In the genomic region with DNA sequence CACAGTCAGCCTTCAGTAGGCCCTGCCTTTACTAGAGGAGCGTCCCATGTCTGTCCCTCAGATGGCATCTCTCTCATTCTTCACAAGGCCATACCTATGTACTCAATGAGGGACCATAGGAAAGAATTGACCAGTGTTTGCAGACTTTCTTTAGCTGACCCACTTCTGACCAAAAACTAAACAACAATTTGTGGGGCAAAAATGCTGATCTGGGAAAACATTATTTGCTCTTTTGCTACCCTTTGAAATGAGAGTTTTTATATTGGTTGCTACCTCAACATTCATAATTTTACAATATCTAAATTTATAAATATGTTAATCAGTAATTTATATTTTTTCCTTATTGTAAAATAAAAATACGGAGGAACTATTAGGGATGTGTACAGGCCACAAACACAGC, we compare ENCODE assay signal across 3 cellular contexts.
TF ChIP-seq lines count a peak whose summit lies in the region.

No MANE protein-coding gene starts in this region.

TF ChIP-seq in HepG2, 621 proteins besides CTCF, POLR2A, EP300 and RAD21:
- peak; percentile 64 to 74 for TF ChIP-seq MAFK (conservative IDR thresholded peaks at IDR 0.05 in 1 of 2, IDR thresholded peaks at IDR 0.05 in 1 of 2; ENCODE audit: low read length in 2 of 2)
- peak; percentile 61; the same call in 1 of the 2 replicates for TF ChIP-seq MAFF (IDR thresholded peaks at IDR 0.05; ENCODE audit: low read depth, low read length)
- no peak for TF ChIP-seq FOXJ3 (CRISPR knock-in tag; IDR thresholded peaks at IDR 0.05; ENCODE audit: borderline replicate concordance)
- TF ChIP-seq ZNF713 (CRISPR knock-in tag; IDR thresholded peaks at IDR 0.05), result no peak
- TF ChIP-seq, protein P1, sequence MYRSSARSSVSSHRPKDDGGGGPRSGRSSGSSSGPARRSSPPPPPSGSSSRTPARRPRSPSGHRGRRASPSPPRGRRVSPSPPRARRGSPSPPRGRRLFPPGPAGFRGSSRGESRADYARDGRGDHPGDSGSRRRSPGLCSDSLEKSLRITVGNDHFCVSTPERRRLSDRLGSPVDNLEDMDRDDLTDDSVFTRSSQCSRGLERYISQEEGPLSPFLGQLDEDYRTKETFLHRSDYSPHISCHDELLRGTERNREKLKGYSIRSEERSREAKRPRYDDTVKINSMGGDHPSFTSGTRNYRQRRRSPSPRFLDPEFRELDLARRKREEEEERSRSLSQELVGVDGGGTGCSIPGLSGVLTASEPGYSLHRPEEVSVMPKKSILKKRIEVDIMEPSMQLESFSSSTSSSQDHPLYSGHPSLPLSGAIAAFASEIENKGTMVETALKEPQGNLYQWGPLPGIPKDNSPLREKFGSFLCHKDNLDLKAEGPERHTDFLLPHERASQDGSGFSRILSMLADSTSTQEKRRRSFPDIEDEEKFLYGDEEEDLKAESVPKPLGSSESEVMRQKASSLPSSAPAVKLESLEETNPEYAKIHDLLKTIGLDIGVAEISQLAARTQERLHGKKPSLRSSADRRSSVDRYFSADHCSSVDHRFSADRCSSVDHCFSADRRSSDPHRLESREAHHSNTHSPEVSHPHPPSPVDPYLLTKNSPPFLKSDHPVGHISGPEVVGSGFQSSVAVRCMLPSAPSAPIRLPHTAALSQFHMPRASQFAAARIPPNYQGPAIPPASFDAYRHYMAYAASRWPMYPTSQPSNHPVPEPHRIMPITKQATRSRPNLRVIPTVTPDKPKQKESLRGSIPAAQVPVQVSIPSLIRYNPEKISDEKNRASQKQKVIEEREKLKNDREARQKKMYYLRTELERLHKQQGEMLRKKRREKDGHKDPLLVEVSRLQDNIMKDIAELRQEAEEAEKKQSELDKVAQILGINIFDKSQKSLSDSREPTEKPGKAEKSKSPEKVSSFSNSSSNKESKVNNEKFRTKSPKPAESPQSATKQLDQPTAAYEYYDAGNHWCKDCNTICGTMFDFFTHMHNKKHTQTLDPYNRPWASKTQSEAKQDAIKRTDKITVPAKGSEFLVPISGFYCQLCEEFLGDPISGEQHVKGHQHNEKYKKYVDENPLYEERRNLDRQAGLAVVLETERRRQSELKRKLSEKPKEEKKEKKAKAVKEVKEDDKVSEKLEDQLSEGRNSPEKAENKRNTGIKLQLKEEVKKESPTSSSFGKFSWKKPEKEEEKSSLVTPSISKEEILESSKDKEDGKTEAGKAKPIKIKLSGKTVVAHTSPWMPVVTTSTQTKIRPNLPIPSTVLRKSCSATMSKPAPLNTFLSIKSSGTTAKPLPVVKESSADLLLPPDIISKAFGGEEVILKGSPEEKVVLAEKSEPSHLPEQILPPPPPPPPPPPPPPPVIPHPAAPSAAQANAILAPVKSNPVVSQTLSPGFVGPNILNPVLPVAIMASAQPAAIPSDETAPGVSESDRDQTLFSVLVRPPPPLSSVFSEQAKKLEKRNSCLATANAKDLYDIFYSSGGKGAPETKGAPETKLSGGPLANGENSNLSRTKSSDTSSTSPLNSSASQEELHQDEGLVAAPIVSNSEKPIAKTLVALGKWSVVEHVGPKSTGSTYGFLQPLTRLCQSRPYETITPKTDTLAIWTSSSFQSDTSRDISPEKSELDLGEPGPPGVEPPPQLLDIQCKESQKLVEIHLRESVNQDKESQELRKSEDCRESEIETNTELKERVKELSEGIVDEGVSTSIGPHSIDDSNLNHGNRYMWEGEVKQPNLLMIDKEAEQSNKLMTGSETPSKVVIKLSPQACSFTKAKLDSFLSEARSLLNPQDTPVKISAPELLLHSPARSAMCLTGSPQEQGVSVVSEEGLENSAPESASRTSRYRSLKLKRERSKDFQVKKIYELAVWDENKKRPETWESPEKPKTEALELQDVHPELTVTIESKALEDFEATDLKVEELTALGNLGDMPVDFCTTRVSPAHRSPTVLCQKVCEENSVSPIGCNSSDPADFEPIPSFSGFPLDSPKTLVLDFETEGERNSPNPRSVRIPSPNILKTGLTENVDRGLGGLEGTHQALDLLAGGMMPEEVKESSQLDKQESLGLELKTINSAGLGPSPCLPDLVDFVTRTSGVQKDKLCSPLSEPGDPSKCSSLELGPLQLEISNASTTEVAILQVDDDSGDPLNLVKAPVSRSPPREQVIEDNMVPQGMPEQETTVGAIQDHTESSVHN (CRISPR knock-in tag; IDR thresholded peaks at IDR 0.05), result no peak

TF ChIP-seq in A549, 52 proteins besides CTCF, POLR2A, EP300 and RAD21:
- TF ChIP-seq CHD2 (IDR thresholded peaks at IDR 0.05; ENCODE audit: low read length, partially characterized antibody), result no peak
- TF ChIP-seq MAFK (IDR thresholded peaks at IDR 0.05; ENCODE audit: partially characterized antibody), result peak; percentile 34

TF ChIP-seq in IMR-90, 13 proteins besides CTCF, POLR2A, EP300 and RAD21:
- TF ChIP-seq MAFK (IDR thresholded peaks at IDR 0.05; ENCODE audit: low read depth, low read length) (0 out of 2 replicates have a peak, but pooled peaks have one; percentile 14), CEBPB (IDR thresholded peaks at IDR 0.05; ENCODE audit: low read depth, low read length) (no peak)
